ENCODE assay signal across 9 cellular contexts in the genomic region with DNA sequence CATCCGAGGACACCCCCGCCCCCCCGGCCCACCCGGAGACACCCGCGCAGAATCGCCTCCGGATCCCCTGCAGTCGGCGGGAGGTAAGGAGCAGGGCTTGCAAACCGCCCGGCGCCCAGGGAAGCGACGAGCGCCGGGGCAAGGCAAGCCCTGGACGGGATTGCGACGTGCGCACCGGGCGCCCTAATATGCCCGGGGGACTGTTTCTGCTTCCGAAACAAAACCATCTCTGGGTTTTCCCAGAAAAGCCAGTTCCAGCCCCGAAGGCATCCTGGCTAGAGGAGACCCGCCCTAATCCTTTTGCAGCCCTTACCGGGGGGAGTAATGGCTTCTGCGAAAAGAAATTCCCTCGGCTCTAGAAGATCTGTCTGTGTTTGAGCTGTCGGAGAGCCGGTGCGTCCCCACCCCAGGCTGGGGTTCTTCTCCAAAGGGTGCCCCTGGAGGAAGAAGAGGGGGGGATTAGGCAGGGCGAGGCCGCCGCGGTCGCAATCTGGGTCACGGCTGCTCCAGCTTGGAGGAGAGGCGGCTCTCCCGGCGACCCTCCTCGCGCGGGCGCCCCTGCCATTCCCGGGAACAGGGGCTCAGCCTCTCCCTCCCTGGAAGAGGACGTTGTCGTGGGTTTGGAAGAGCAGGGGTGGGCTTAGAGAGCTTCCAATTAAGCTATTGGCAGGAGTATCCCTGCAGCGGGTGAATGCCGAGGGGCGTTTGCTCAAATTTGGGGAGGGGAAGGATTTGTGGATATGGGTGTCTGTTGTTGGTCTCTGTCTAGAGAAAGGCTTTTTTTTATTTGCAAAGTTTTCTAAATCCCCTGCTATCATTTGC. TPM values are rescaled to one million over a fixed set of nuclear protein-coding genes. Genes with fewer than 3 reads are reported as not detected.
DNase-seq lines count a peak whose midpoint lies in the region; ATAC-seq and TF ChIP-seq lines count a peak whose summit lies in the region.
"Had no signal": no experiment of that assay in that cellular context is flagged by ENCODE, and none has a peak within 500 bp of the region (broad histone marks: within the 10 kb centered on the region; RNA-seq: fewer than 3 reads in every experiment).

No MANE protein-coding gene starts in this region.

- no peaks in the 10 kb centered on the region for H3K9me3 ChIP-seq in stomach

- H3K4me3 ChIP-seq in stomach, result peak overlapping the region; percentile 53 to 70 (median 58)

- DNase-seq in activated CD4-positive, alpha-beta T cell treated with anti-CD3 and anti-CD28 coated beads, Interleukin-2, amount 10 ng/mL, durations not matched to agents 7 days and 5 days, result no peak
- no peak for DNase-seq in activated CD4-positive, alpha-beta T cell treated with anti-CD3 and anti-CD28 coated beads for 4 hours
- peak; percentile 47 for DNase-seq in activated naive CD8-positive, alpha-beta T cell treated with anti-CD3 and anti-CD28 coated beads, Interleukin-2, amount 10 ng/mL, durations not matched to agents 7 days and 5 days
- DNase-seq in kidney tubule cell (ENCODE audit: low spot score) (peak; percentile 20), stomach (no peak)
- no peak for DNase-seq in effector CD4-positive, alpha-beta T cell

- no peak for TF ChIP-seq EP300 in stomach (IDR thresholded peaks at IDR 0.05)

- H3K4me1 Mint-ChIP-seq in activated CD4-positive, alpha-beta T cell treated with anti-CD3 and anti-CD28 coated beads, Interleukin-2, amount 10 ng/mL, durations not matched to agents 7 days and 5 days, result peaks cover 23% of the 10 kb centered on the region
- H3K4me1 Mint-ChIP-seq in activated naive CD8-positive, alpha-beta T cell treated with anti-CD3 and anti-CD28 coated beads, Interleukin-2, amount 10 ng/mL, durations not matched to agents 7 days and 5 days, result peaks cover 7% of the 10 kb centered on the region

- H3K36me3 Mint-ChIP-seq in activated CD4-positive, alpha-beta T cell treated with anti-CD3 and anti-CD28 coated beads, Interleukin-2, amount 10 ng/mL, durations not matched to agents 7 days and 5 days (ENCODE audit: low read depth), result no peaks in the 10 kb centered on the region
- no peaks in the 10 kb centered on the region for H3K36me3 Mint-ChIP-seq in activated naive CD8-positive, alpha-beta T cell treated with anti-CD3 and anti-CD28 coated beads, Interleukin-2, amount 10 ng/mL, durations not matched to agents 7 days and 5 days

- TF ChIP-seq POLR2A in stomach (IDR thresholded peaks at IDR 0.05), result no peak

- peaks cover 71% of the 10 kb centered on the region for H3K27me3 Mint-ChIP-seq in activated CD4-positive, alpha-beta T cell treated with anti-CD3 and anti-CD28 coated beads, Interleukin-2, amount 10 ng/mL, durations not matched to agents 7 days and 5 days
- H3K27me3 Mint-ChIP-seq in activated naive CD8-positive, alpha-beta T cell treated with anti-CD3 and anti-CD28 coated beads, Interleukin-2, amount 10 ng/mL, durations not matched to agents 7 days and 5 days, result peaks cover 60% of the 10 kb centered on the region

- no peak overlapping the region for H3K27ac Mint-ChIP-seq in activated CD4-positive, alpha-beta T cell treated with anti-CD3 and anti-CD28 coated beads, Interleukin-2, amount 10 ng/mL, durations not matched to agents 7 days and 5 days
- H3K27ac Mint-ChIP-seq in activated naive CD8-positive, alpha-beta T cell treated with anti-CD3 and anti-CD28 coated beads, Interleukin-2, amount 10 ng/mL, durations not matched to agents 7 days and 5 days, result no peak overlapping the region
- H3K27ac Mint-ChIP-seq: T-helper 1 cell treated with Interleukin-12 subunit alpha and Interleukin-12 subunit beta and Interleukin-4 antibody, amounts not matched to agents 30 μg/mL and 1 μg/mL, for 36 hours had no signal

- WGBS in stomach, 5 donors, result 1 to 3% (median 1%) methylated on average over 8 to 52 of the region's 52 CpGs

- H3K27ac ChIP-seq in stomach, result peak overlapping the region; percentile 32 to 76 (median 57)

- H3K27me3 ChIP-seq in stomach, result peaks cover 0 to 58% (median 28%) of the 10 kb centered on the region in 3 donors

- CTCF ChIA-PET in activated CD4-positive, alpha-beta T cell treated with anti-CD3 and anti-CD28 coated beads, Interleukin-2, amount 10 ng/mL, durations not matched to agents 7 days and 5 days (lab: Charles Lee), result interaction anchor here (0.6 kb wide), 1 partner anchor 11 kb away, joined by 3 read pairs; no protein-coding TSS in a partner anchor

- no peaks in the 10 kb centered on the region for H3K9me3 Mint-ChIP-seq in activated CD4-positive, alpha-beta T cell treated with anti-CD3 and anti-CD28 coated beads, Interleukin-2, amount 10 ng/mL, durations not matched to agents 7 days and 5 days
- no peaks in the 10 kb centered on the region for H3K9me3 Mint-ChIP-seq in activated naive CD8-positive, alpha-beta T cell treated with anti-CD3 and anti-CD28 coated beads, Interleukin-2, amount 10 ng/mL, durations not matched to agents 7 days and 5 days
- H3K9me3 Mint-ChIP-seq: T-helper 1 cell treated with Interleukin-12 subunit alpha and Interleukin-12 subunit beta and Interleukin-4 antibody, amounts not matched to agents 30 μg/mL and 1 μg/mL, for 36 hours had no signal

- H3K36me3 ChIP-seq in stomach, result peaks cover 0 to 5% (median 2%) of the 10 kb centered on the region in 4 donors

- no peak for ATAC-seq in activated naive CD8-positive, alpha-beta T cell treated with anti-CD3 and anti-CD28 coated beads, Interleukin-2, amount 10 ng/mL, durations not matched to agents 7 days and 5 days (ENCODE audit: low read depth)
- ATAC-seq in GM19328 (IDR thresholded peaks at IDR 0.05; ENCODE audit: unreplicated experiment) (no peak), GM21825 (IDR thresholded peaks at IDR 0.05; ENCODE audit: unreplicated experiment) (no peak)

- intact Hi-C loops in stomach (cut with DNase I; ENCODE audit: low total_unique reads), result no loop called here

- no peak for TF ChIP-seq CTCF in stomach (IDR thresholded peaks at IDR 0.05)

- peaks cover 32 to 55% (median 50%) of the 10 kb centered on the region in 4 donors for H3K4me1 ChIP-seq in stomach

- POLR2A ChIA-PET in activated CD4-positive, alpha-beta T cell treated with anti-CD3 and anti-CD28 coated beads, Interleukin-2, amount 10 ng/mL, durations not matched to agents 7 days and 5 days (lab: Charles Lee), result no interaction called here
- POLR2A ChIA-PET in activated naive CD8-positive, alpha-beta T cell treated with anti-CD3 and anti-CD28 coated beads, Interleukin-2, amount 10 ng/mL, durations not matched to agents 7 days and 5 days (lab: Charles Lee), result no interaction called here

- peak overlapping the region; percentile 7 for H3K4me3 Mint-ChIP-seq in activated CD4-positive, alpha-beta T cell treated with anti-CD3 and anti-CD28 coated beads, Interleukin-2, amount 10 ng/mL, durations not matched to agents 7 days and 5 days
- peak overlapping the region; percentile 65 for H3K4me3 Mint-ChIP-seq in activated naive CD8-positive, alpha-beta T cell treated with anti-CD3 and anti-CD28 coated beads, Interleukin-2, amount 10 ng/mL, durations not matched to agents 7 days and 5 days
- H3K4me3 Mint-ChIP-seq: T-helper 1 cell treated with Interleukin-12 subunit alpha and Interleukin-12 subunit beta and Interleukin-4 antibody, amounts not matched to agents 30 μg/mL and 1 μg/mL, for 36 hours had no signal

RNA-seq across cellular contexts. Expression of a gene that starts 0.5 kb away (rescaled TPM):
- not detected for total RNA-seq in activated CD4-positive, alpha-beta T cell treated with anti-CD3 and anti-CD28 coated beads, Interleukin-2, amount 10 ng/mL, durations not matched to agents 7 days and 5 days
- total RNA-seq in activated naive CD8-positive, alpha-beta T cell treated with anti-CD3 and anti-CD28 coated beads, Interleukin-2, amount 10 ng/mL, durations not matched to agents 7 days and 5 days, result not detected
- 1 to 10 TPM in 4 of 5 donors, not detected in 1; 2.3 to 9.6 (median 5.6) TPM for total RNA-seq in stomach
- polyA plus RNA-seq in stomach, result 1 to 10 TPM in 2 of 3 donors, under 1 TPM in 1; 0.90 to 1.7 (median 1.5) TPM

Comparison
In these comparisons a context has a peak if more than half of its experiments do, and no peak if none do; other contexts are left out.
1. DNase-seq: peak in activated naive CD8-positive, alpha-beta T cell treated with anti-CD3 and anti-CD28 coated beads, Interleukin-2, amount 10 ng/mL, durations not matched to agents 7 days and 5 days (single experiment) and kidney tubule cell (single experiment); none in activated CD4-positive, alpha-beta T cell treated with anti-CD3 and anti-CD28 coated beads, Interleukin-2, amount 10 ng/mL, durations not matched to agents 7 days and 5 days (single experiment), activated CD4-positive, alpha-beta T cell treated with anti-CD3 and anti-CD28 coated beads for 4 hours (0 of 2), stomach (single experiment) and effector CD4-positive, alpha-beta T cell (single experiment).